8 cellular contexts compared by ENCODE assay signal in genomic region chr1:89519779-89520358, GRCh38. TPM values are rescaled to one million over a fixed set of nuclear protein-coding genes. Genes with fewer than 3 reads are reported as not detected.
A peak's percentile ranks its signal among the peaks of the same experiment; 100 is the strongest.
DNase-seq lines count a peak whose midpoint lies in the region.

No MANE protein-coding gene starts in this region.

- no peak overlapping the region for H2AFZ ChIP-seq in GM23248

- H3K9ac ChIP-seq in GM23248: no peak overlapping the region

- H3K27ac ChIP-seq in GM23248: no peak overlapping the region

- H3K4me3 ChIP-seq in GM23248: no peak overlapping the region

- no peaks in the 10 kb centered on the region for H3K27me3 ChIP-seq in GM23248 (replicated peaks; ENCODE audit: insufficient read depth)

- DNase-seq in NCI-H748 (lab: John Stamatoyannopoulos, UW; ENCODE audit: unreplicated experiment) (peak; percentile 14), NCI-H748 treated with DMSO at 0.1 percent for 48 hours (lab: John Stamatoyannopoulos, UW) (no peak), GM23248 (peak; percentile 74), M059J (ENCODE audit: low read depth) (peak; percentile 13), fibroblast of peridontal ligament (ENCODE audit: extremely low read depth) (peak; percentile 41), DMS79 treated with DMSO at 0.1 percent for 48 hours (lab: John Stamatoyannopoulos, UW) (no peak)
- peak; percentile 37 for DNase-seq in activated CD4-positive, alpha-beta T cell treated with anti-CD3 and anti-CD28 coated beads, Interleukin-2, amount 50 U/mL, for 1 hour
- DNase-seq in stimulated activated CD4-positive, alpha-beta T cell treated with anti-CD3 and anti-CD28 coated beads, TNF-alpha, amount 100 ng/mL, for 24 hours (ENCODE audit: low read depth in 3 of 3): peak in 2 of 3 experiments; percentile 22 to 32

- H3K4me2 ChIP-seq in GM23248 (ENCODE audit: unreplicated experiment): no peak overlapping the region

- in situ Hi-C loops in GM23248 (cut with MboI): loop anchor here (25.0 kb wide), 1 partner anchor 242 kb away; no protein-coding TSS in a partner anchor

- no peaks in the 10 kb centered on the region for H4K20me1 ChIP-seq in GM23248 (ENCODE audit: insufficient read depth)

- peaks cover 9% of the 10 kb centered on the region; the same call in 1 of the 2 replicates for H3K4me1 ChIP-seq in GM23248 (ENCODE audit: insufficient read depth)

- no peaks in the 10 kb centered on the region for H3K36me3 ChIP-seq in GM23248 (ENCODE audit: low read depth)

- H3F3A ChIP-seq in GM23248 (ENCODE audit: insufficient read depth): peaks cover 23% of the 10 kb centered on the region

- no peaks in the 10 kb centered on the region for H3K9me2 ChIP-seq in GM23248 (ENCODE audit: insufficient read depth)

- 92 to 100% methylated on average over 1 of the region's 1 CpG for WGBS in GM23248 (ENCODE audit: low coverage in 1 of 2, low lambda C conversion rate in 2 of 2, missing lambda C conversion rate in 2 of 2), 2 experiments

- H3K79me2 ChIP-seq in GM23248 (ENCODE audit: insufficient read depth): no peaks in the 10 kb centered on the region

- no peaks in the 10 kb centered on the region for H3K9me3 ChIP-seq in GM23248 (ENCODE audit: low read depth)

RNA-seq across cellular contexts. Expression of gene LRRC8B, which starts 4.8 kb away (rescaled TPM):
- total RNA-seq in GM23248 (2014; rRNA removed; shearing (Covaris generic)): 0.32 and 0.63 TPM in 2 replicates
- 0.33 and 0.54 TPM in 2 replicates for polyA plus RNA-seq in GM23248 (2016; fragmentation: Nextera tagmentation; extraction: Ambion mirVana)
- 0.30 and 0.32 TPM in 2 replicates for total RNA-seq in M059J (2014; rRNA removed; shearing (Covaris generic))

Comparison
In these comparisons a context has a peak if more than half of its experiments do, and no peak if none do; other contexts are left out.
1. DNase-seq: peak in NCI-H748 (single experiment), GM23248 (single experiment), M059J (single experiment), activated CD4-positive, alpha-beta T cell treated with anti-CD3 and anti-CD28 coated beads, Interleukin-2, amount 50 U/mL, for 1 hour (single experiment), fibroblast of peridontal ligament (single experiment) and stimulated activated CD4-positive, alpha-beta T cell treated with anti-CD3 and anti-CD28 coated beads, TNF-alpha, amount 100 ng/mL, for 24 hours (2 of 3); none in NCI-H748 treated with DMSO at 0.1 percent for 48 hours (single experiment) and DMS79 treated with DMSO at 0.1 percent for 48 hours (single experiment).